ENCODE assay signal across 1 cellular context in genomic region chr7:110521357-110521756, GRCh38.
TF ChIP-seq lines count a peak whose summit lies in the region.

No MANE protein-coding gene starts in this region.

TF ChIP-seq in liver, 16 proteins besides CTCF, POLR2A, EP300 and RAD21 (continued from another document):
- TF ChIP-seq REST (IDR thresholded peaks at IDR 0.05) (peak; percentile 15), GABPA (IDR thresholded peaks at IDR 0.05 in 1 of 2, conservative IDR thresholded peaks at IDR 0.05 in 1 of 2) (no peak)
TF ChIP-seq in liver: peak in this region for 9.
